In the genomic region with DNA sequence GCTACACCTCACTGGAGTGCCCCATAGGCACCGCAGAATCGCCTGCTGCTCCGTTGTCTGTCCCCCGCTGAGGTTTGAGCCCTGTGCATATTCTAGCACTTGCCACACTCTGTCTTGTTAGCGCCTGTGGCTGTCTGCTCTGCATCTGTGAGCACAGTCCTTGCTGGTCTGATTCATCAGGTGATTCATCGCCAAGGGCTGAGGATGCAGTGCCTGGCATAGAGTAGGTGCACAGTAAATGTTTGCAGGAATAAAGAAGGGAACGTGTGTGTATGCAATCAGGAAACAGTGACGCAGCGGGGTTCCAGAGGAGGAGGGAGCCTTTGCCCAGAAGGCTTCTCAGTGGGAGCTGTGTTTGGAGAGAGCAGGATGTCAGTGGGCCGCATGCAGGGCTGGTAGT, we compare ENCODE assay signal across 14 cellular contexts.
DNase-seq lines count a peak whose midpoint lies in the region; ATAC-seq, FAIRE-seq and TF ChIP-seq lines count a peak whose summit lies in the region.
"Had no signal": no experiment of that assay in that cellular context is flagged by ENCODE, and none has a peak within 500 bp of the region (broad histone marks: within the 10 kb centered on the region; RNA-seq: fewer than 3 reads in every experiment).

No MANE protein-coding gene starts in this region.

- peak overlapping the region; percentile 80 for H3K27ac ChIP-seq in Panc1 (ENCODE audit: low read length)
- H3K27ac ChIP-seq in pancreas = no peak overlapping the region
- no peak overlapping the region for H3K27ac ChIP-seq in MM.1S (ENCODE audit: low read length)
- H3K27ac ChIP-seq: left lung, tibial nerve had no signal

- H2AFZ ChIP-seq in MM.1S (ENCODE audit: low read length) = no peak overlapping the region

- in situ Hi-C loops in Panc1 (cut with HindIII; ENCODE audit: low pct_unique_long_range_greater_than_20kb, low sequenced_read_pairs) = no loop called here

- POLR2A ChIA-PET in Panc1 (lab: Charles Lee) = no interaction called here

- H3K9me3 ChIP-seq in Panc1 (ENCODE audit: control insufficient read depth, insufficient read depth, low read depth, low read length) (no peaks in the 10 kb centered on the region), pancreas (no peaks in the 10 kb centered on the region), MM.1S (replicated peaks; ENCODE audit: insufficient read depth, low read length) (no peaks in the 10 kb centered on the region)
- H3K9me3 ChIP-seq: left lung, tibial nerve had no signal

- peak; percentile 98 for ATAC-seq in Panc1
- no peak for ATAC-seq in pancreas
- ATAC-seq: left lung had no signal

- no peaks in the 10 kb centered on the region for H3K79me2 ChIP-seq in MM.1S (ENCODE audit: low read length)

- WGBS in pancreas, 2 donors = 92 to 96% methylated on average over 10 of the region's 10 CpGs

- peak; percentile 76 for DNase-seq in NK-92 treated with Interleukin-12 subunit alpha and Interleukin-12 subunit beta, amount 100 ng/mL, for 24 hours (lab: John Stamatoyannopoulos, UW)
- DNase-seq in NK-92 (lab: John Stamatoyannopoulos, UW; ENCODE audit: unreplicated experiment) = no peak
- DNase-seq in Panc1 (ENCODE audit: low read depth, low spot score) = peak; percentile 73
- peak; percentile 28 for DNase-seq in epidermal melanocyte (ENCODE audit: insufficient read length, low spot score)
- peak; percentile 57 for DNase-seq in smooth muscle cell of the brain vasculature (ENCODE audit: low read depth, low spot score)
- DNase-seq in pancreas = no peak
- no peak for DNase-seq in MM.1S
- DNase-seq in NCI-H524 treated with DMSO at 0.1 percent for 48 hours (lab: John Stamatoyannopoulos, UW) = no peak
- DNase-seq: activated CD4-positive, alpha-beta T cell treated with anti-CD3 and anti-CD28 coated beads, Interleukin-2, amount 10 ng/mL, durations not matched to agents 7 days and 5 days; cortex of kidney; left lung; NCI-H446; stimulated activated CD4-positive, alpha-beta T cell treated with anti-CD3 and anti-CD28 coated beads, Interleukin-15, amount 100 ng/mL, for 24 hours had no signal

- H3K4me1 ChIP-seq in Panc1 (ENCODE audit: control insufficient read depth, insufficient read depth, low read length) (peaks cover 23% of the 10 kb centered on the region), pancreas (no peaks in the 10 kb centered on the region), MM.1S (ENCODE audit: low read length) (no peaks in the 10 kb centered on the region)
- H3K4me1 ChIP-seq: left lung, tibial nerve had no signal

- H3K9ac ChIP-seq in MM.1S (ENCODE audit: low read length) = no peak overlapping the region

- H3F3A ChIP-seq in MM.1S (ENCODE audit: insufficient read depth, low read length) = no peaks in the 10 kb centered on the region

- intact Hi-C loops in Panc1 (cut with micrococcal nuclease; ENCODE audit: unreplicated experiment) (loop anchor here (10.0 kb wide), 1 partner anchor 104 kb away; no protein-coding TSS in a partner anchor), pancreas (cut with DNase I) (no loop called here)

- no peak overlapping the region for H3K4me2 ChIP-seq in MM.1S (ENCODE audit: low read depth, low read length)

- H3K27me3 ChIP-seq in Panc1 (ENCODE audit: control insufficient read depth, insufficient read depth, low read length) = no peaks in the 10 kb centered on the region
- no peaks in the 10 kb centered on the region for H3K27me3 ChIP-seq in pancreas
- H3K27me3 ChIP-seq in MM.1S (replicated peaks; ENCODE audit: insufficient read depth, low read length) = no peaks in the 10 kb centered on the region
- H3K27me3 ChIP-seq: left lung, tibial nerve had no signal

- no peaks in the 10 kb centered on the region for H3K36me3 ChIP-seq in Panc1 (ENCODE audit: control insufficient read depth, insufficient read depth, low read length)
- no peaks in the 10 kb centered on the region for H3K36me3 ChIP-seq in pancreas
- H3K36me3 ChIP-seq in MM.1S (replicated peaks; ENCODE audit: insufficient read depth, low read length) = no peaks in the 10 kb centered on the region
- H3K36me3 ChIP-seq: left lung had no signal

- H3K4me3 ChIP-seq in Panc1 (ENCODE audit: low read depth in 2 of 2, low read length in 2 of 2) (no peak overlapping the region), pancreas (no peak overlapping the region), MM.1S (ENCODE audit: low read length) (no peak overlapping the region)
- H3K4me3 ChIP-seq: left lung, tibial nerve had no signal

- no peaks in the 10 kb centered on the region for H3K9me2 ChIP-seq in MM.1S (replicated peaks; ENCODE audit: insufficient read depth, low read length)

- H4K20me1 ChIP-seq in MM.1S (ENCODE audit: insufficient read depth, low read length) = no peaks in the 10 kb centered on the region

- BruUV-seq in Panc1 (replicated peaks; lab: Mats Ljungman, UMichigan) = no TSS peak

- CTCF ChIA-PET in Panc1 (lab: Charles Lee) = no interaction called here

- TF ChIP-seq CTCF in Panc1 (IDR thresholded peaks at IDR 0.05) (no peak), pancreas (IDR thresholded peaks at IDR 0.05) (no peak), MM.1S (IDR thresholded peaks at IDR 0.05; ENCODE audit: low read length) (no peak)

- FAIRE-seq in pancreas (lab: Jason Lieb, UNC) = no peak

Comparison
In these comparisons a context has a peak if more than half of its experiments do, and no peak if none do; other contexts are left out.
1. DNase-seq: peak in NK-92 treated with Interleukin-12 subunit alpha and Interleukin-12 subunit beta, amount 100 ng/mL, for 24 hours (single experiment), Panc1 (single experiment), epidermal melanocyte (single experiment) and smooth muscle cell of the brain vasculature (single experiment); none in NK-92 (single experiment), pancreas (0 of 6), MM.1S (single experiment) and NCI-H524 treated with DMSO at 0.1 percent for 48 hours (single experiment).